31 cellular contexts compared by ENCODE assay signal in genomic region chr2:230124235-230124634, GRCh38. TPM values are rescaled to one million over a fixed set of nuclear protein-coding genes. Genes with fewer than 3 reads are reported as not detected.
DNase-seq lines count a peak whose midpoint lies in the region; ATAC-seq, FAIRE-seq and TF ChIP-seq lines count a peak whose summit lies in the region.
"Had no signal": no experiment of that assay in that cellular context is flagged by ENCODE, and none has a peak within 500 bp of the region (broad histone marks: within the 10 kb centered on the region; RNA-seq: fewer than 3 reads in every experiment).

No MANE protein-coding gene starts in this region.

- H3K9ac ChIP-seq in HepG2 (ENCODE audit: insufficient read depth, low read depth, low read length) (no peak overlapping the region), OCI-LY3 (ENCODE audit: low read length) (no peak overlapping the region)
- H3K9ac ChIP-seq: parathyroid adenoma had no signal

- H3K27me3 Mint-ChIP-seq in immature natural killer cell (ENCODE audit: low read depth in 3 of 3) (peaks cover 0 to 2% (median 0%) of the 10 kb centered on the region in 3 donors), Caco-2 (ENCODE audit: insufficient read depth, unreplicated experiment) (no peaks in the 10 kb centered on the region)
- H3K27me3 Mint-ChIP-seq: CD8-positive, alpha-beta memory T cell had no signal

- H3K4me1 Mint-ChIP-seq in immature natural killer cell (peaks cover 19 to 35% of the 10 kb centered on the region in 2 donors), Caco-2 (ENCODE audit: low read depth, unreplicated experiment) (no peaks in the 10 kb centered on the region)

- BruUV-seq in HepG2 (replicated peaks; lab: Mats Ljungman, UMichigan) (no TSS peak), Caco-2 (replicated peaks; lab: Mats Ljungman, UMichigan) (no TSS peak)

- H3K4me2 ChIP-seq in HepG2 (ENCODE audit: low read depth, low read length) (no peak overlapping the region), OCI-LY3 (ENCODE audit: low read length) (no peak overlapping the region)

- DNase-seq in HepG2 (ENCODE audit: low spot score) (no peak), right lobe of liver (no peak), immature natural killer cell (no peak), NCI-H2081 (lab: John Stamatoyannopoulos, UW) (no peak), DMS79 treated with DMSO at 0.1 percent for 48 hours (lab: John Stamatoyannopoulos, UW) (no peak), uterus (no peak), Caco-2 (no peak)
- DNase-seq: activated effector memory CD4-positive, alpha-beta T cell treated with anti-CD3 and anti-CD28 coated beads, Interleukin-2, amount 50 U/mL, for 16 hours; activated naive CD8-positive, alpha-beta T cell treated with anti-CD3 and anti-CD28 coated beads, Interleukin-2, amount 10 ng/mL, durations not matched to agents 7 days and 5 days; CD8-positive, alpha-beta memory T cell; colonic mucosa; DMS53; effector CD8-positive, alpha-beta T cell; heart left ventricle; kidney glomerular epithelial cell; lower lobe of right lung; mucosa of descending colon; NCI-H2171 treated with DMSO at 0.1 percent for 48 hours; NCI-H524 treated with DMSO at 0.1 percent for 48 hours; upper lobe of left lung had no signal

- WGBS in HepG2 (ENCODE audit: low lambda C conversion rate): 41% methylated on average over 6 of the region's 6 CpGs
- no CpG with 5 or more reads among the region's 6 CpGs for WGBS in right lobe of liver (ENCODE audit: insufficient coverage, low coverage, low lambda C conversion rate, missing lambda C conversion rate)

- no peak for FAIRE-seq in HepG2 (lab: Jason Lieb, UNC)
- FAIRE-seq: G401.6, RCC 7860 had no signal

- H3K27me3 ChIP-seq in HepG2 (ENCODE audit: control insufficient read depth in 1 of 2, insufficient read depth in 2 of 2, low read length in 2 of 2) (0 out of 5 replicates have a peak, but pooled peaks cover 0 to 5% of the 10 kb centered on the region in 2 experiments), right lobe of liver (no peaks in the 10 kb centered on the region), OCI-LY3 (ENCODE audit: low read depth, low read length) (no peaks in the 10 kb centered on the region), uterus (no peaks in the 10 kb centered on the region), Caco-2 (replicated peaks; ENCODE audit: control insufficient read depth, insufficient read depth, low read length) (no peaks in the 10 kb centered on the region)
- H3K27me3 ChIP-seq: ascending aorta, cardiac muscle cell, colonic mucosa, heart left ventricle, SJSA1, upper lobe of left lung had no signal

- TF ChIP-seq EP300 in HepG2 (IDR thresholded peaks at IDR 0.05; ENCODE audit: low read depth in 2 of 2, low read length in 2 of 2) (no peak), HepG2 (CRISPR knock-in tag; IDR thresholded peaks at IDR 0.05; ENCODE audit: borderline replicate concordance) (no peak)

- H3K79me2 ChIP-seq in HepG2 (ENCODE audit: insufficient read depth, low read length) (no peaks in the 10 kb centered on the region), OCI-LY3 (ENCODE audit: low read length) (no peaks in the 10 kb centered on the region)
- H3K79me2 ChIP-seq: parathyroid adenoma had no signal

- H4K20me1 ChIP-seq in HepG2 (ENCODE audit: insufficient read depth, low read length) (no peaks in the 10 kb centered on the region), OCI-LY3 (ENCODE audit: insufficient read depth, low read length) (no peaks in the 10 kb centered on the region)

- no peak overlapping the region for H3K4me3 ChIP-seq in HepG2 (replicated peaks in 1 of 3; ENCODE audit: insufficient read depth in 1 of 3, low read depth in 2 of 3, low read length in 3 of 3)
- H3K4me3 ChIP-seq in right lobe of liver: no peak overlapping the region
- H3K4me3 ChIP-seq in OCI-LY3 (ENCODE audit: low read length): no peak overlapping the region
- H3K4me3 ChIP-seq in uterus: no peak overlapping the region
- H3K4me3 ChIP-seq in Caco-2 (ENCODE audit: low read depth, low read length): no peak overlapping the region
- H3K4me3 ChIP-seq: ascending aorta, cardiac muscle cell, colonic mucosa, mucosa of descending colon, SJSA1 had no signal

- in situ Hi-C loops in HepG2 (cut with HindIII; ENCODE audit: extremely low pct_ligation_motif_present, low pct_unique_long_range_greater_than_20kb): no loop called here

- ATAC-seq in HepG2 (peak; percentile 37; the same call in 1 of the 3 replicates), right lobe of liver (no peak)

- H2AFZ ChIP-seq in HepG2 (ENCODE audit: low read length) (no peak overlapping the region), OCI-LY3 (ENCODE audit: low read depth, low read length) (peak overlapping the region; percentile 79; the same call in 1 of the 2 replicates)
- H2AFZ ChIP-seq: parathyroid adenoma had no signal

- H3K4me1 ChIP-seq in HepG2 (ENCODE audit: insufficient read depth, low read length) (peaks cover 5% of the 10 kb centered on the region), right lobe of liver (no peaks in the 10 kb centered on the region), OCI-LY3 (ENCODE audit: low read length) (peaks cover 8% of the 10 kb centered on the region), uterus (peaks cover 0 to 9% of the 10 kb centered on the region in 2 donors), Caco-2 (no peaks in the 10 kb centered on the region)
- H3K4me1 ChIP-seq: ascending aorta, colonic mucosa, SJSA1 had no signal

- H3K9me3 Mint-ChIP-seq in immature natural killer cell (peaks cover 0 to under 1% (median 0%) of the 10 kb centered on the region in 6 donors), Caco-2 (ENCODE audit: unreplicated experiment) (no peaks in the 10 kb centered on the region)

- H3K27ac ChIP-seq in HepG2 (ENCODE audit: extremely low read length, insufficient read depth, low read length): no peak overlapping the region
- H3K27ac ChIP-seq in right lobe of liver: no peak overlapping the region
- H3K27ac ChIP-seq in OCI-LY3 (ENCODE audit: low read length): no peak overlapping the region
- no peak overlapping the region for H3K27ac ChIP-seq in uterus
- H3K27ac ChIP-seq: 22Rv1, ascending aorta, cardiac muscle cell, colonic mucosa, epithelial cell of prostate, lower lobe of right lung, parathyroid adenoma, SJSA1 had no signal

- CTCF ChIA-PET in HepG2 (lab: Yijun Ruan, JAX; ENCODE audit: low intra/inter-chr PET ratio, low total read pairs) (no interaction called here), Caco-2 (lab: Charles Lee) (no interaction called here)

- H3K36me3 ChIP-seq in HepG2 (replicated peaks in 1 of 2; ENCODE audit: control insufficient read depth in 1 of 2, insufficient read depth in 2 of 2, low read length in 2 of 2): no peaks in the 10 kb centered on the region
- H3K36me3 ChIP-seq in right lobe of liver: no peaks in the 10 kb centered on the region
- no peaks in the 10 kb centered on the region for H3K36me3 ChIP-seq in OCI-LY3 (replicated peaks; ENCODE audit: low read depth, low read length)
- no peaks in the 10 kb centered on the region for H3K36me3 ChIP-seq in uterus
- H3K36me3 ChIP-seq in Caco-2 (ENCODE audit: control insufficient read depth, insufficient read depth, low read length): no peaks in the 10 kb centered on the region
- H3K36me3 ChIP-seq: ascending aorta, cardiac muscle cell, colonic mucosa, heart left ventricle, lower lobe of right lung, SJSA1, upper lobe of left lung had no signal

- POLR2A ChIA-PET in HepG2 (lab: Yijun Ruan, JAX) (no interaction called here), Caco-2 (lab: Charles Lee) (no interaction called here)

- no peak for TF ChIP-seq RAD21 in HepG2 (CRISPR knock-in tag; IDR thresholded peaks at IDR 0.05)

- TF ChIP-seq CTCF in HepG2 (CRISPR knock-in tag; IDR thresholded peaks at IDR 0.05) (no peak), right lobe of liver (IDR thresholded peaks at IDR 0.05) (no peak), OCI-LY3 (IDR thresholded peaks at IDR 0.05; ENCODE audit: low read depth, low read length) (no peak), uterus (IDR thresholded peaks at IDR 0.05) (no peak), Caco-2 (IDR thresholded peaks at IDR 0.05; ENCODE audit: insufficient read depth in 1 of 2, low read depth in 1 of 2, low read length in 1 of 2, severe bottlenecking in 1 of 2, unreplicated experiment in 1 of 2) (no peak)

- H3K9me3 ChIP-seq in HepG2 (ENCODE audit: low read length) (no peaks in the 10 kb centered on the region), right lobe of liver (no peaks in the 10 kb centered on the region), OCI-LY3 (ENCODE audit: insufficient read depth, low read length) (no peaks in the 10 kb centered on the region), uterus (no peaks in the 10 kb centered on the region), Caco-2 (no peaks in the 10 kb centered on the region)
- H3K9me3 ChIP-seq: ascending aorta, colonic mucosa, mucosa of descending colon, SJSA1, upper lobe of left lung had no signal

- H3K4me3 Mint-ChIP-seq in immature natural killer cell (peak overlapping the region; percentile 69 to 84 (median 74)), Caco-2 (ENCODE audit: unreplicated experiment) (no peak overlapping the region)
- H3K4me3 Mint-ChIP-seq: T-helper 1 cell treated with Interleukin-12 subunit alpha and Interleukin-12 subunit beta and Interleukin-4 antibody, amounts not matched to agents 30 μg/mL and 1 μg/mL, for 36 hours had no signal

- TF ChIP-seq POLR2A in HepG2 (IDR thresholded peaks at IDR 0.05; ENCODE audit: insufficient read depth in 1 of 2, low read depth in 2 of 2, low read length in 2 of 2): no peak
- no peak for TF ChIP-seq POLR2A in right lobe of liver (IDR thresholded peaks at IDR 0.05)
- no peak for TF ChIP-seq POLR2A in uterus (IDR thresholded peaks at IDR 0.05)

- H3K27ac Mint-ChIP-seq in immature natural killer cell: peak overlapping the region in 2 of 6 donors; percentile 4 to 58
- no peak overlapping the region for H3K27ac Mint-ChIP-seq in Caco-2 (ENCODE audit: unreplicated experiment)
- H3K27ac Mint-ChIP-seq: activated naive CD8-positive, alpha-beta T cell treated with anti-CD3 and anti-CD28 coated beads, Interleukin-2, amount 10 ng/mL, durations not matched to agents 7 days and 5 days; T-helper 1 cell treated with Interleukin-12 subunit alpha and Interleukin-12 subunit beta and Interleukin-4 antibody, amounts not matched to agents 30 μg/mL and 1 μg/mL, for 36 hours had no signal

- H3K36me3 Mint-ChIP-seq in immature natural killer cell (no peaks in the 10 kb centered on the region), Caco-2 (ENCODE audit: insufficient read depth, unreplicated experiment) (no peaks in the 10 kb centered on the region)
- H3K36me3 Mint-ChIP-seq: activated naive CD8-positive, alpha-beta T cell treated with anti-CD3 and anti-CD28 coated beads, Interleukin-2, amount 10 ng/mL, durations not matched to agents 7 days and 5 days had no signal

- intact Hi-C loops in HepG2 (cut with micrococcal nuclease; ENCODE audit: unreplicated experiment) (no loop called here), right lobe of liver (cut with DNase I) (no loop called here), uterus (cut with DNase I; ENCODE audit: low total_unique reads) (no loop called here), Caco-2 (cut with micrococcal nuclease; ENCODE audit: unreplicated experiment) (no loop called here)

RNA-seq across cellular contexts. Expression of gene SLC16A14, which starts 55.5 kb away (rescaled TPM):
- total RNA-seq in HepG2 (2016; rRNA removed; fragmentation: Illumina TruSeq; extraction: Trizol) (not detected in 2 replicates), right lobe of liver (1 to 10 TPM in 1 of 6 experiments, under 1 TPM in 5; 0.14 to 2.1 (median 0.60) TPM), uterus (10 to 100 TPM in 2 of 4 donors, 1 to 10 TPM in 2; 3.2 to 28.6 (median 8.2) TPM), Caco-2 (2022) (0.19 TPM in 1 of 2 replicates, not detected in the other)
- total RNA-seq in HepG2 (2016; cell fraction: cytosol; rRNA removed; fragmentation: Illumina TruSeq; extraction: Trizol; ENCODE audit: low read depth): not detected in 2 replicates
- total RNA-seq in HepG2 (2016; cell fraction: insoluble cytoplasmic fraction; rRNA removed; fragmentation: Illumina TruSeq; extraction: Trizol): not detected in 2 replicates
- not detected in 2 replicates for total RNA-seq in HepG2 (2016; cell fraction: membrane; rRNA removed; fragmentation: Illumina TruSeq; extraction: Trizol)
- total RNA-seq in HepG2 (2016; cell fraction: nucleus; rRNA removed; fragmentation: Illumina TruSeq; extraction: Trizol): not detected in 2 replicates
- polyA plus RNA-seq in HepG2 (2011; rRNA removed) (0.04 and 0.05 TPM in 2 replicates), immature natural killer cell (under 1 TPM in 2 of 3 donors, not detected in 1; 0.12 to 0.15 TPM)
- polyA plus RNA-seq in HepG2 (2011; cell fraction: cytosol; rRNA removed): not detected in 2 replicates
- polyA plus RNA-seq in HepG2 (2011; cell fraction: nucleus; rRNA removed): not detected in 2 replicates
- polyA plus RNA-seq in HepG2 (2012): not detected in 2 replicates
- polyA plus RNA-seq in HepG2 (2016; cell fraction: cytosol; fragmentation: Illumina TruSeq; extraction: Trizol; ENCODE audit: low read depth): not detected in 2 replicates
- not detected in 2 replicates for polyA plus RNA-seq in HepG2 (2016; cell fraction: insoluble cytoplasmic fraction; fragmentation: Illumina TruSeq; extraction: Trizol; ENCODE audit: low read depth)
- not detected in 2 replicates for polyA plus RNA-seq in HepG2 (2016; cell fraction: membrane; fragmentation: Illumina TruSeq; extraction: Trizol; ENCODE audit: low read depth)
- polyA plus RNA-seq in HepG2 (2016; cell fraction: nucleus; fragmentation: Illumina TruSeq; extraction: Trizol; ENCODE audit: insufficient read depth, low read depth): not detected in 2 replicates
- polyA minus RNA-seq in HepG2 (2011; rRNA and poly(A)+ RNA removed; ENCODE audit: low replicate concordance): 1.4 TPM in 1 of 2 replicates, not detected in the other
- not detected in 2 replicates for polyA minus RNA-seq in HepG2 (2011; cell fraction: cytosol; rRNA and poly(A)+ RNA removed)
- not detected in 2 replicates for polyA minus RNA-seq in HepG2 (2011; cell fraction: nucleus; rRNA and poly(A)+ RNA removed)
- total RNA-seq: HT1080 had no signal
